ENCODE assay signal across 1 cellular context in genomic region chr14:77301103-77301502, GRCh38.
A peak's percentile ranks its signal among the peaks of the same experiment; 100 is the strongest.
TF ChIP-seq lines count a peak whose summit lies in the region.

No MANE protein-coding gene starts in this region.

TF ChIP-seq in K562, 482 proteins besides CTCF, POLR2A, EP300 and RAD21 (continued from another document and continues in another):
- TF ChIP-seq, protein P1, sequence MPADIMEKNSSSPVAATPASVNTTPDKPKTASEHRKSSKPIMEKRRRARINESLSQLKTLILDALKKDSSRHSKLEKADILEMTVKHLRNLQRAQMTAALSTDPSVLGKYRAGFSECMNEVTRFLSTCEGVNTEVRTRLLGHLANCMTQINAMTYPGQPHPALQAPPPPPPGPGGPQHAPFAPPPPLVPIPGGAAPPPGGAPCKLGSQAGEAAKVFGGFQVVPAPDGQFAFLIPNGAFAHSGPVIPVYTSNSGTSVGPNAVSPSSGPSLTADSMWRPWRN (IDR thresholded peaks at IDR 0.05; ENCODE audit: low read depth), result no peak
- TF ChIP-seq NRF1 (conservative IDR thresholded peaks at IDR 0.05 in 1 of 2, IDR thresholded peaks at IDR 0.05 in 1 of 2) (peak; percentile 56 to 62), MTF1 (CRISPR knock-in tag; IDR thresholded peaks at IDR 0.05; ENCODE audit: borderline replicate concordance) (no peak), TCF7 (IDR thresholded peaks at IDR 0.05; ENCODE audit: borderline replicate concordance) (no peak), ZNF77 (CRISPR knock-in tag; IDR thresholded peaks at IDR 0.05) (no peak), TAF1 (IDR thresholded peaks at IDR 0.05; ENCODE audit: control insufficient read depth, extremely low read depth, insufficient read depth, low read length, severe bottlenecking) (no peak), USF2 (CRISPR knock-in tag; IDR thresholded peaks at IDR 0.05) (no peak), CGGBP1 (CRISPR knock-in tag; IDR thresholded peaks at IDR 0.05) (no peak), MEIS2 (IDR thresholded peaks at IDR 0.05; ENCODE audit: partially characterized antibody) (no peak), PHF21A (IDR thresholded peaks at IDR 0.05; ENCODE audit: borderline replicate concordance, low read depth) (no peak), TAF15 (IDR thresholded peaks at IDR 0.05; ENCODE audit: low read depth, low read length) (no peak), RNF2 (IDR thresholded peaks at IDR 0.05) (no peak), MAFG (tag; conservative IDR thresholded peaks at IDR 0.05) (no peak), MTA1 (IDR thresholded peaks at IDR 0.05; ENCODE audit: borderline replicate concordance) (no peak), FOXA3 (CRISPR knock-in tag; conservative IDR thresholded peaks at IDR 0.05 in 1 of 2, IDR thresholded peaks at IDR 0.05 in 1 of 2) (peak in 1 of 2 experiments; percentile 24; a peak in 1 of 4 replicates), ZNF512 (tag; IDR thresholded peaks at IDR 0.05) (no peak), NCOA4 (IDR thresholded peaks at IDR 0.05; ENCODE audit: partially characterized antibody) (no peak), ZNF224 (CRISPR knock-in tag; IDR thresholded peaks at IDR 0.05) (no peak), ZNF274 (IDR thresholded peaks at IDR 0.05; ENCODE audit: borderline replicate concordance, low read depth, low read length) (no peak), ZEB2 (IDR thresholded peaks at IDR 0.05) (no peak), SRSF3 (IDR thresholded peaks at IDR 0.05; ENCODE audit: insufficient read depth, low read length) (no peak), PHB (CRISPR knock-in tag; IDR thresholded peaks at IDR 0.05) (no peak), STAT5B (CRISPR knock-in tag; IDR thresholded peaks at IDR 0.05) (no peak), ARID2 (IDR thresholded peaks at IDR 0.05) (0 out of 2 replicates have a peak, but pooled peaks have one; percentile 43), ZNF431 (CRISPR knock-in tag; IDR thresholded peaks at IDR 0.05) (no peak), KLF13 (tag; IDR thresholded peaks at IDR 0.05; ENCODE audit: borderline replicate concordance, low read depth) (no peak), TSC22D4 (tag; IDR thresholded peaks at IDR 0.05) (no peak), CEBPG (CRISPR knock-in tag; IDR thresholded peaks at IDR 0.05) (no peak), CEBPG (tag; conservative IDR thresholded peaks at IDR 0.05 in 1 of 2, IDR thresholded peaks at IDR 0.05 in 1 of 2) (no peak), RNF219 (CRISPR knock-in tag; IDR thresholded peaks at IDR 0.05) (no peak), ARID1B (IDR thresholded peaks at IDR 0.05) (no peak), TEAD4 (IDR thresholded peaks at IDR 0.05; ENCODE audit: low read length) (no peak), TEAD4 (CRISPR knock-in tag; IDR thresholded peaks at IDR 0.05; ENCODE audit: borderline replicate concordance) (no peak), MEF2A (IDR thresholded peaks at IDR 0.05; ENCODE audit: control insufficient read depth, low read depth, low read length) (no peak), TBL1XR1 (IDR thresholded peaks at IDR 0.05; ENCODE audit: low read length in 2 of 2) (no peak), ATF6 (CRISPR knock-in tag; IDR thresholded peaks at IDR 0.05) (no peak), C11orf30 (IDR thresholded peaks at IDR 0.05; ENCODE audit: low read depth) (no peak), SMC3 (conservative IDR thresholded peaks at IDR 0.05; ENCODE audit: insufficient read depth, low read depth, low read length) (peak; percentile 68)
- TF ChIP-seq, protein P2, sequence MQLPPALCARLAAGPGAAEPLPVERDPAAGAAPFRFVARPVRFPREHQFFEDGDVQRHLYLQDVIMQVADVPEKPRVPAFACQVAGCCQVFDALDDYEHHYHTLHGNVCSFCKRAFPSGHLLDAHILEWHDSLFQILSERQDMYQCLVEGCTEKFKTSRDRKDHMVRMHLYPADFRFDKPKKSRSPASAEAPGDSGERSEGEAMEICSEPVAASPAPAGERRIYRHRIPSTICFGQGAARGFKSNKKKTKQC (CRISPR knock-in tag; IDR thresholded peaks at IDR 0.05), result no peak
- TF ChIP-seq, protein P3, sequence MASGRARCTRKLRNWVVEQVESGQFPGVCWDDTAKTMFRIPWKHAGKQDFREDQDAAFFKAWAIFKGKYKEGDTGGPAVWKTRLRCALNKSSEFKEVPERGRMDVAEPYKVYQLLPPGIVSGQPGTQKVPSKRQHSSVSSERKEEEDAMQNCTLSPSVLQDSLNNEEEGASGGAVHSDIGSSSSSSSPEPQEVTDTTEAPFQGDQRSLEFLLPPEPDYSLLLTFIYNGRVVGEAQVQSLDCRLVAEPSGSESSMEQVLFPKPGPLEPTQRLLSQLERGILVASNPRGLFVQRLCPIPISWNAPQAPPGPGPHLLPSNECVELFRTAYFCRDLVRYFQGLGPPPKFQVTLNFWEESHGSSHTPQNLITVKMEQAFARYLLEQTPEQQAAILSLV (tag; IDR thresholded peaks at IDR 0.05), result no peak
- TF ChIP-seq, protein P4, sequence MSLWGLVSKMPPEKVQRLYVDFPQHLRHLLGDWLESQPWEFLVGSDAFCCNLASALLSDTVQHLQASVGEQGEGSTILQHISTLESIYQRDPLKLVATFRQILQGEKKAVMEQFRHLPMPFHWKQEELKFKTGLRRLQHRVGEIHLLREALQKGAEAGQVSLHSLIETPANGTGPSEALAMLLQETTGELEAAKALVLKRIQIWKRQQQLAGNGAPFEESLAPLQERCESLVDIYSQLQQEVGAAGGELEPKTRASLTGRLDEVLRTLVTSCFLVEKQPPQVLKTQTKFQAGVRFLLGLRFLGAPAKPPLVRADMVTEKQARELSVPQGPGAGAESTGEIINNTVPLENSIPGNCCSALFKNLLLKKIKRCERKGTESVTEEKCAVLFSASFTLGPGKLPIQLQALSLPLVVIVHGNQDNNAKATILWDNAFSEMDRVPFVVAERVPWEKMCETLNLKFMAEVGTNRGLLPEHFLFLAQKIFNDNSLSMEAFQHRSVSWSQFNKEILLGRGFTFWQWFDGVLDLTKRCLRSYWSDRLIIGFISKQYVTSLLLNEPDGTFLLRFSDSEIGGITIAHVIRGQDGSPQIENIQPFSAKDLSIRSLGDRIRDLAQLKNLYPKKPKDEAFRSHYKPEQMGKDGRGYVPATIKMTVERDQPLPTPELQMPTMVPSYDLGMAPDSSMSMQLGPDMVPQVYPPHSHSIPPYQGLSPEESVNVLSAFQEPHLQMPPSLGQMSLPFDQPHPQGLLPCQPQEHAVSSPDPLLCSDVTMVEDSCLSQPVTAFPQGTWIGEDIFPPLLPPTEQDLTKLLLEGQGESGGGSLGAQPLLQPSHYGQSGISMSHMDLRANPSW (CRISPR knock-in tag; IDR thresholded peaks at IDR 0.05), result no peak
- TF ChIP-seq, protein P5, sequence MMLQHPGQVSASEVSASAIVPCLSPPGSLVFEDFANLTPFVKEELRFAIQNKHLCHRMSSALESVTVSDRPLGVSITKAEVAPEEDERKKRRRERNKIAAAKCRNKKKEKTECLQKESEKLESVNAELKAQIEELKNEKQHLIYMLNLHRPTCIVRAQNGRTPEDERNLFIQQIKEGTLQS (IDR thresholded peaks at IDR 0.05), result no peak
- TF ChIP-seq, protein P5 (CRISPR knock-in tag; conservative IDR thresholded peaks at IDR 0.05), result no peak
- TF ChIP-seq, protein P6, sequence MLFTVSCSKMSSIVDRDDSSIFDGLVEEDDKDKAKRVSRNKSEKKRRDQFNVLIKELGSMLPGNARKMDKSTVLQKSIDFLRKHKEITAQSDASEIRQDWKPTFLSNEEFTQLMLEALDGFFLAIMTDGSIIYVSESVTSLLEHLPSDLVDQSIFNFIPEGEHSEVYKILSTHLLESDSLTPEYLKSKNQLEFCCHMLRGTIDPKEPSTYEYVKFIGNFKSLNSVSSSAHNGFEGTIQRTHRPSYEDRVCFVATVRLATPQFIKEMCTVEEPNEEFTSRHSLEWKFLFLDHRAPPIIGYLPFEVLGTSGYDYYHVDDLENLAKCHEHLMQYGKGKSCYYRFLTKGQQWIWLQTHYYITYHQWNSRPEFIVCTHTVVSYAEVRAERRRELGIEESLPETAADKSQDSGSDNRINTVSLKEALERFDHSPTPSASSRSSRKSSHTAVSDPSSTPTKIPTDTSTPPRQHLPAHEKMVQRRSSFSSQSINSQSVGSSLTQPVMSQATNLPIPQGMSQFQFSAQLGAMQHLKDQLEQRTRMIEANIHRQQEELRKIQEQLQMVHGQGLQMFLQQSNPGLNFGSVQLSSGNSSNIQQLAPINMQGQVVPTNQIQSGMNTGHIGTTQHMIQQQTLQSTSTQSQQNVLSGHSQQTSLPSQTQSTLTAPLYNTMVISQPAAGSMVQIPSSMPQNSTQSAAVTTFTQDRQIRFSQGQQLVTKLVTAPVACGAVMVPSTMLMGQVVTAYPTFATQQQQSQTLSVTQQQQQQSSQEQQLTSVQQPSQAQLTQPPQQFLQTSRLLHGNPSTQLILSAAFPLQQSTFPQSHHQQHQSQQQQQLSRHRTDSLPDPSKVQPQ (CRISPR knock-in tag; IDR thresholded peaks at IDR 0.05; ENCODE audit: borderline replicate concordance), result no peak
- TF ChIP-seq, protein P7, sequence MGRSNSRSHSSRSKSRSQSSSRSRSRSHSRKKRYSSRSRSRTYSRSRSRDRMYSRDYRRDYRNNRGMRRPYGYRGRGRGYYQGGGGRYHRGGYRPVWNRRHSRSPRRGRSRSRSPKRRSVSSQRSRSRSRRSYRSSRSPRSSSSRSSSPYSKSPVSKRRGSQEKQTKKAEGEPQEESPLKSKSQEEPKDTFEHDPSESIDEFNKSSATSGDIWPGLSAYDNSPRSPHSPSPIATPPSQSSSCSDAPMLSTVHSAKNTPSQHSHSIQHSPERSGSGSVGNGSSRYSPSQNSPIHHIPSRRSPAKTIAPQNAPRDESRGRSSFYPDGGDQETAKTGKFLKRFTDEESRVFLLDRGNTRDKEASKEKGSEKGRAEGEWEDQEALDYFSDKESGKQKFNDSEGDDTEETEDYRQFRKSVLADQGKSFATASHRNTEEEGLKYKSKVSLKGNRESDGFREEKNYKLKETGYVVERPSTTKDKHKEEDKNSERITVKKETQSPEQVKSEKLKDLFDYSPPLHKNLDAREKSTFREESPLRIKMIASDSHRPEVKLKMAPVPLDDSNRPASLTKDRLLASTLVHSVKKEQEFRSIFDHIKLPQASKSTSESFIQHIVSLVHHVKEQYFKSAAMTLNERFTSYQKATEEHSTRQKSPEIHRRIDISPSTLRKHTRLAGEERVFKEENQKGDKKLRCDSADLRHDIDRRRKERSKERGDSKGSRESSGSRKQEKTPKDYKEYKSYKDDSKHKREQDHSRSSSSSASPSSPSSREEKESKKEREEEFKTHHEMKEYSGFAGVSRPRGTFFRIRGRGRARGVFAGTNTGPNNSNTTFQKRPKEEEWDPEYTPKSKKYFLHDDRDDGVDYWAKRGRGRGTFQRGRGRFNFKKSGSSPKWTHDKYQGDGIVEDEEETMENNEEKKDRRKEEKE (IDR thresholded peaks at IDR 0.05; ENCODE audit: borderline replicate concordance in 1 of 2, control insufficient read depth in 1 of 2, low read depth in 2 of 2, low read length in 1 of 2), result no peak
